1 cellular context compared by ENCODE assay signal in genomic region chr5:32309766-32310165, GRCh38.
TF ChIP-seq lines count a peak whose summit lies in the region.

No MANE protein-coding gene starts in this region.

TF ChIP-seq in GM23338, 12 proteins besides CTCF, POLR2A, EP300 and RAD21 (continued from another document):
- TF ChIP-seq ZNF462 (CRISPR knock-in tag; IDR thresholded peaks at IDR 0.05) (no peak), EZH2phosphoT487 (IDR thresholded peaks at IDR 0.05; ENCODE audit: unreplicated experiment) (no peak), CREB1 (CRISPR knock-in tag; IDR thresholded peaks at IDR 0.05; ENCODE audit: low read depth) (no peak)
TF ChIP-seq in GM23338: peak in this region for 0.
